In genomic region chr2:181715033-181715630, GRCh38 we compare ENCODE assay signal across 8 cellular contexts. TPM values are rescaled to one million over a fixed set of nuclear protein-coding genes. Genes with fewer than 3 reads are reported as not detected.
DNase-seq lines count a peak whose midpoint lies in the region; TF ChIP-seq lines count a peak whose summit lies in the region.

No MANE protein-coding gene starts in this region.

- H3K4me3 ChIP-seq in HFF-Myc (replicated peaks; ENCODE audit: low read depth, low read length) = no peak overlapping the region
- H3K4me3 ChIP-seq in NB4 (ENCODE audit: low read depth, low read length) = no peak overlapping the region
- no peak overlapping the region for H3K4me3 ChIP-seq in vagina

- peak; percentile 52 for TF ChIP-seq CTCF in HFF-Myc (IDR thresholded peaks at IDR 0.05; ENCODE audit: low read depth, low read length, missing control alignments)
- peak; percentile 69 for TF ChIP-seq CTCF in NB4 (IDR thresholded peaks at IDR 0.05; ENCODE audit: low read depth, low read length)
- TF ChIP-seq CTCF in vagina (IDR thresholded peaks at IDR 0.05) = peak in 2 of 3 experiments; percentile 25 to 29

- H3K27me3 ChIP-seq in vagina = no peaks in the 10 kb centered on the region

- no peaks in the 10 kb centered on the region for H3K9me3 ChIP-seq in vagina

- TF ChIP-seq POLR2A in NB4 (IDR thresholded peaks at IDR 0.05; ENCODE audit: extremely low read depth, insufficient read length) (no peak), vagina (IDR thresholded peaks at IDR 0.05) (no peak)

- intact Hi-C loops in vagina (cut with DNase I) = no loop called here

- peak; percentile 62 for DNase-seq in GDM1 (lab: John Stamatoyannopoulos, UW)
- peak; percentile 72 for DNase-seq in HFF-Myc (ENCODE audit: extremely low read depth, low read depth)
- DNase-seq in NB4 (ENCODE audit: low read depth) = peak; percentile 86
- peak; percentile 85 for DNase-seq in SIG-M5 treated with dmso at 0.1 percent for 504 hours (lab: John Stamatoyannopoulos, UW; ENCODE audit: unreplicated experiment)
- peak; percentile 1 to 49 (median 21) for DNase-seq in activated naive CD4-positive, alpha-beta T cell (lab: John Stamatoyannopoulos, UW)
- DNase-seq in globus pallidus (ENCODE audit: low spot score) = peak; percentile 73
- DNase-seq in pons (ENCODE audit: low spot score) = peak; percentile 91
- DNase-seq in vagina (ENCODE audit: extremely low spot score in 2 of 2) = no peak

- no peaks in the 10 kb centered on the region for H3K4me1 ChIP-seq in vagina

- H3K27ac ChIP-seq in vagina = no peak overlapping the region

- H3K36me3 ChIP-seq in vagina = no peaks in the 10 kb centered on the region

RNA-seq across cellular contexts. Expression of gene NEUROD1, which starts 34.8 kb away (rescaled TPM):
- not detected for total RNA-seq in vagina

RNA-seq across cellular contexts. Expression of gene CERKL, which starts 58.2 kb away (rescaled TPM):
- not detected for total RNA-seq in vagina

Comparison
In these comparisons a context has a peak if more than half of its experiments do, and no peak if none do; other contexts are left out.
1. DNase-seq: peak in GDM1 (single experiment), HFF-Myc (single experiment), NB4 (single experiment), SIG-M5 treated with dmso at 0.1 percent for 504 hours (single experiment), activated naive CD4-positive, alpha-beta T cell (4 of 4), globus pallidus (single experiment) and pons (single experiment); none in vagina (0 of 2).
2. Peak in every context shown above with its lines, with median percentiles within 50 percentile points of each other: CTCF ChIP-seq.